ENCODE assay signal across 19 cellular contexts in the genomic region with DNA sequence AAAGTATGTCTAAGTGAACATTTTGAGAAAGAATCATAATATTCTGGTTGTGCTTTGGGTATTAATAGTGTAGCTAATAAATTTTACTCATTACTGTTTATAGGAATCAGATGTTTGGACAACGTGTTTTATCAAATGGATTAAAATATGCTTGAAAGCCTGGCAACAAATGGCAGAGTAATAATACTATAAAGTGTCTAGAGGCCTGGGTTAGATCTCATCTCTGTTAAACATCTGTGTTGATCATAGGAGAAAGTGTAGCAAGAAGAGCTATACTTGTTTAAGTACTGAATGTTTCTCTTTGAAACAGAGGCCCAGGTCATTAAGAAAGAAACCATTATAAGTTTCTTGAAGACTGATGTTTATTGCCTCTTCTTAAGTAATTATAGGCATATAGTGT. TPM values are rescaled to one million over a fixed set of nuclear protein-coding genes. Genes with fewer than 3 reads are reported as not detected.
DNase-seq lines count a peak whose midpoint lies in the region; ATAC-seq, FAIRE-seq and TF ChIP-seq lines count a peak whose summit lies in the region.
"Had no signal": no experiment of that assay in that cellular context is flagged by ENCODE, and none has a peak within 500 bp of the region (broad histone marks: within the 10 kb centered on the region; RNA-seq: fewer than 3 reads in every experiment).

No MANE protein-coding gene starts in this region.

- peak; percentile 1 for DNase-seq in AG10803 (ENCODE audit: low read depth)
- DNase-seq in HFFc6: no peak
- DNase-seq in amniotic stem cell (lab: John Stamatoyannopoulos, UW): no peak
- no peak for DNase-seq in NOMO-1 (lab: John Stamatoyannopoulos, UW; ENCODE audit: unreplicated experiment in 2 of 2)
- no peak for DNase-seq in stimulated activated CD4-positive, alpha-beta T cell treated with anti-CD3 and anti-CD28 coated beads, Interleukin-2, amount 100 ng/mL, for 24 hours
- DNase-seq in activated CD8-positive, alpha-beta memory T cell treated with anti-CD3 and anti-CD28 coated beads, Interleukin-2, amount 10 ng/mL, durations not matched to agents 7 days and 5 days: no peak
- DNase-seq: ACHN; C1 segment of cervical spinal cord; Calu3; CD4-positive, alpha-beta T cell; DMS153; DND-41; GDM1; HCEC 1CT had no signal

- no peak overlapping the region for H3K4me3 Mint-ChIP-seq in HFFc6
- no peak overlapping the region for H3K4me3 Mint-ChIP-seq in activated CD8-positive, alpha-beta memory T cell treated with anti-CD3 and anti-CD28 coated beads, Interleukin-2, amount 10 ng/mL, durations not matched to agents 7 days and 5 days
- H3K4me3 Mint-ChIP-seq: B cell; CD4-positive, alpha-beta T cell had no signal

- H3K4me3 ChIP-seq in AG10803 (ENCODE audit: low read length): no peak overlapping the region

- CTCF ChIA-PET in activated CD8-positive, alpha-beta memory T cell treated with anti-CD3 and anti-CD28 coated beads, Interleukin-2, amount 10 ng/mL, durations not matched to agents 7 days and 5 days (lab: Charles Lee): no interaction called here

- no peaks in the 10 kb centered on the region for H3K36me3 Mint-ChIP-seq in HFFc6 (ENCODE audit: low read depth)
- H3K36me3 Mint-ChIP-seq in activated CD8-positive, alpha-beta memory T cell treated with anti-CD3 and anti-CD28 coated beads, Interleukin-2, amount 10 ng/mL, durations not matched to agents 7 days and 5 days: peaks cover 16% of the 10 kb centered on the region

- FAIRE-seq in islet of Langerhans (lab: Jason Lieb, UNC): peak; percentile 27
- FAIRE-seq: GM12892, H1 had no signal

- peak overlapping the region; percentile 75 for H3K27ac ChIP-seq in VCaP

- TF ChIP-seq CTCF in AG10803 (conservative IDR thresholded peaks at IDR 0.05; ENCODE audit: low read length): no peak
- no peak for TF ChIP-seq CTCF in HFFc6 (IDR thresholded peaks at IDR 0.05)
- TF ChIP-seq CTCF in VCaP (conservative IDR thresholded peaks at IDR 0.05): no peak

- no peak for ATAC-seq in activated CD8-positive, alpha-beta memory T cell treated with anti-CD3 and anti-CD28 coated beads, Interleukin-2, amount 10 ng/mL, durations not matched to agents 7 days and 5 days

- H3K27me3 Mint-ChIP-seq in HFFc6 (ENCODE audit: insufficient read depth): no peaks in the 10 kb centered on the region
- no peaks in the 10 kb centered on the region for H3K27me3 Mint-ChIP-seq in activated CD8-positive, alpha-beta memory T cell treated with anti-CD3 and anti-CD28 coated beads, Interleukin-2, amount 10 ng/mL, durations not matched to agents 7 days and 5 days
- H3K27me3 Mint-ChIP-seq: B cell; CD4-positive, alpha-beta T cell had no signal

- H3K9me3 Mint-ChIP-seq in HFFc6: no peaks in the 10 kb centered on the region
- H3K9me3 Mint-ChIP-seq in activated CD8-positive, alpha-beta memory T cell treated with anti-CD3 and anti-CD28 coated beads, Interleukin-2, amount 10 ng/mL, durations not matched to agents 7 days and 5 days (ENCODE audit: low read depth): no peaks in the 10 kb centered on the region
- H3K9me3 Mint-ChIP-seq: CD4-positive, alpha-beta T cell had no signal

- peak overlapping the region; percentile 5; the same call in 1 of the 2 replicates for H3K27ac Mint-ChIP-seq in HFFc6
- H3K27ac Mint-ChIP-seq in activated CD8-positive, alpha-beta memory T cell treated with anti-CD3 and anti-CD28 coated beads, Interleukin-2, amount 10 ng/mL, durations not matched to agents 7 days and 5 days: no peak overlapping the region
- H3K27ac Mint-ChIP-seq: B cell; CD4-positive, alpha-beta T cell had no signal

- H3K4me1 Mint-ChIP-seq in HFFc6 (ENCODE audit: low read depth): peaks cover 20% of the 10 kb centered on the region
- H3K4me1 Mint-ChIP-seq in activated CD8-positive, alpha-beta memory T cell treated with anti-CD3 and anti-CD28 coated beads, Interleukin-2, amount 10 ng/mL, durations not matched to agents 7 days and 5 days: no peaks in the 10 kb centered on the region
- H3K4me1 Mint-ChIP-seq: B cell had no signal

RNA-seq across cellular contexts. Expression of a gene that starts 30.5 kb away (rescaled TPM):
- 10 to 100 TPM; 26.8 to 34.8 (median 33.0) TPM for total RNA-seq in HFFc6 (2021; fragmentation: NEBNext Ultra II Directional; extraction: Animal tissue kit (Norgen Biotek cat#: 25700))
- 10 to 100 TPM; 43.2 to 71.7 TPM for total RNA-seq in activated CD8-positive, alpha-beta memory T cell treated with anti-CD3 and anti-CD28 coated beads, Interleukin-2, amount 10 ng/mL, durations not matched to agents 7 days and 5 days
